8 cellular contexts compared by ENCODE assay signal in genomic region chr9:128505414-128505765, GRCh38. TPM values are rescaled to one million over a fixed set of nuclear protein-coding genes. Genes with fewer than 3 reads are reported as not detected.
DNase-seq lines count a peak whose midpoint lies in the region; ATAC-seq and TF ChIP-seq lines count a peak whose summit lies in the region.

No MANE protein-coding gene starts in this region.

- intact Hi-C loops in Panc1 (cut with micrococcal nuclease; ENCODE audit: unreplicated experiment), result no loop called here

- peak overlapping the region; percentile 61 for H3K4me2 ChIP-seq in parathyroid adenoma (ENCODE audit: low read length)

- H3K4me3 ChIP-seq in Panc1 (ENCODE audit: low read depth in 2 of 2, low read length in 2 of 2) (peak overlapping the region; percentile 90 to 91), esophagus (ENCODE audit: low read depth in 1 of 2, low read length in 2 of 2) (peak overlapping the region; percentile 85 to 92), parathyroid adenoma (ENCODE audit: low read depth, low read length) (peak overlapping the region; percentile 92)

- CTCF ChIA-PET in Panc1 (lab: Charles Lee), result no interaction called here

- BruUV-seq in Panc1 (replicated peaks; lab: Mats Ljungman, UMichigan), result TSS peak; percentile 76

- H2AFZ ChIP-seq in parathyroid adenoma, result no peak overlapping the region

- H3K4me1 ChIP-seq in Panc1 (ENCODE audit: control insufficient read depth, insufficient read depth, low read length) (peaks cover 7% of the 10 kb centered on the region), esophagus (ENCODE audit: control insufficient read depth in 2 of 2, insufficient read depth in 2 of 2, low read length in 1 of 2) (peaks cover 0 to 1% of the 10 kb centered on the region in 2 donors), parathyroid adenoma (no peaks in the 10 kb centered on the region)

- DNase-seq in EL, result peak; percentile 58
- no peak for DNase-seq in Panc1 (ENCODE audit: low read depth, low spot score)
- DNase-seq in DMS79 (lab: John Stamatoyannopoulos, UW), result no peak

- TF ChIP-seq CTCF in Panc1 (IDR thresholded peaks at IDR 0.05) (no peak), parathyroid adenoma (IDR thresholded peaks at IDR 0.05) (no peak)

- no peaks in the 10 kb centered on the region for H3K9me3 ChIP-seq in Panc1 (ENCODE audit: control insufficient read depth, insufficient read depth, low read depth, low read length)
- H3K9me3 ChIP-seq in esophagus (ENCODE audit: control insufficient read depth in 2 of 2, insufficient read depth in 1 of 2, low read depth in 1 of 2, low read length in 1 of 2), result no peaks in the 10 kb centered on the region
- no peaks in the 10 kb centered on the region for H3K9me3 ChIP-seq in parathyroid adenoma (ENCODE audit: control insufficient read depth, low read length)

- in situ Hi-C loops in Panc1 (cut with HindIII; ENCODE audit: low pct_unique_long_range_greater_than_20kb, low sequenced_read_pairs), result no loop called here

- peaks cover 6% of the 10 kb centered on the region; the same call in 1 of the 2 replicates for H3K36me3 ChIP-seq in Panc1 (ENCODE audit: control insufficient read depth, insufficient read depth, low read length)
- peaks cover 0 to 10% of the 10 kb centered on the region in 2 donors for H3K36me3 ChIP-seq in esophagus (ENCODE audit: control insufficient read depth in 2 of 2, insufficient read depth in 2 of 2, low read length in 1 of 2)
- H3K36me3 ChIP-seq in parathyroid adenoma (ENCODE audit: control insufficient read depth, insufficient read depth, low read length), result no peaks in the 10 kb centered on the region

- H3K27ac ChIP-seq in Panc1 (ENCODE audit: low read length) (peak overlapping the region; percentile 90), esophagus (ENCODE audit: low read depth in 2 of 2, low read length in 1 of 2) (peak overlapping the region in 1 of 2 donors; percentile 94), parathyroid adenoma (peak overlapping the region; percentile 59)

- H3K9ac ChIP-seq in parathyroid adenoma, result no peak overlapping the region

- 21 to 24% methylated on average over 6 of the region's 6 CpGs for WGBS in esophagus, 2 donors

- ATAC-seq in Panc1, result no peak
- ATAC-seq in GM19351 (IDR thresholded peaks at IDR 0.05; ENCODE audit: unreplicated experiment), result no peak
- ATAC-seq in HG02884 (IDR thresholded peaks at IDR 0.05; ENCODE audit: unreplicated experiment), result no peak
- no peak for ATAC-seq in HG02870 (IDR thresholded peaks at IDR 0.05; ENCODE audit: unreplicated experiment)

- no peaks in the 10 kb centered on the region for H3K27me3 ChIP-seq in Panc1 (ENCODE audit: control insufficient read depth, insufficient read depth, low read length)
- H3K27me3 ChIP-seq in esophagus (ENCODE audit: control insufficient read depth in 1 of 2, insufficient read depth in 2 of 2, low read length in 2 of 2), result no peaks in the 10 kb centered on the region
- H3K27me3 ChIP-seq in parathyroid adenoma (ENCODE audit: control insufficient read depth, insufficient read depth, low read length), result no peaks in the 10 kb centered on the region

- POLR2A ChIA-PET in Panc1 (lab: Charles Lee), result interaction anchor here (0.6 kb wide), 1 partner anchor 17 kb away, joined by 22 read pairs; no protein-coding TSS in a partner anchor

- peaks cover 3% of the 10 kb centered on the region for H3K79me2 ChIP-seq in parathyroid adenoma

RNA-seq across cellular contexts. Expression of gene GLE1, which starts 0.9 kb away (rescaled TPM):
- 25.9 TPM for total RNA-seq in Panc1 (2021; ENCODE audit: unreplicated experiment)
- 16.1 TPM for polyA plus RNA-seq in Panc1 (2012; ENCODE audit: insufficient read length)
- 10 to 100 TPM in 1 of 2 donors, 1 to 10 TPM in 1; 9.5 to 12.8 TPM for polyA plus RNA-seq in esophagus

RNA-seq across cellular contexts. Expression of gene SPTAN1, which starts 47.0 kb away (rescaled TPM):
- total RNA-seq in Panc1 (2021; ENCODE audit: unreplicated experiment), result 229 TPM
- 180 TPM for polyA plus RNA-seq in Panc1 (2012; ENCODE audit: insufficient read length)
- 100 to 1,000 TPM; 101 to 109 TPM for polyA plus RNA-seq in esophagus

RNA-seq across cellular contexts. Expression of gene ODF2, which starts 49.6 kb away (rescaled TPM):
- 36.8 TPM for total RNA-seq in Panc1 (2021; ENCODE audit: unreplicated experiment)
- 36.0 TPM for polyA plus RNA-seq in Panc1 (2012; ENCODE audit: insufficient read length)
- polyA plus RNA-seq in esophagus, result 10 to 100 TPM; 10.0 to 12.6 TPM
